9 cellular contexts compared by ENCODE assay signal in the genomic region with DNA sequence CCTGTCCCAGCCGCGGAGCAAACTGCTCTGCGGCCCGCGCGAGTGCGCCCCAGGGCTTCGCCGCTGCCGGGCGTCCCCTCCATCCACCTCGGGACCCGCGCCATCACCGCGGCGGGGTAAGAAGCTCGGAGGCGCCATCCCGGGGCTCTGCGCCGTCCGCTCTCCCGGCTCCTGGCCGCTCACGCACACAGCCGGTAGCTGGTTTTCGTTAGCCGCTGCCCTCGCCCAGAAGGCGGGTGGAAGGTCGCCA. TPM values are rescaled to one million over a fixed set of nuclear protein-coding genes. Genes with fewer than 3 reads are reported as not detected.
DNase-seq lines count a peak whose midpoint lies in the region; ATAC-seq and TF ChIP-seq lines count a peak whose summit lies in the region.
"Had no signal": no experiment of that assay in that cellular context is flagged by ENCODE, and none has a peak within 500 bp of the region (broad histone marks: within the 10 kb centered on the region; RNA-seq: fewer than 3 reads in every experiment).

No MANE protein-coding gene starts in this region.

- H3K36me3 Mint-ChIP-seq in T-helper 1 cell treated with Interleukin-12 subunit alpha and Interleukin-12 subunit beta and Interleukin-4 antibody, amounts not matched to agents 30 μg/mL and 1 μg/mL, for 36 hours (ENCODE audit: low read depth), result no peaks in the 10 kb centered on the region

- peaks cover 3% of the 10 kb centered on the region for H3K4me1 Mint-ChIP-seq in T-helper 1 cell treated with Interleukin-12 subunit alpha and Interleukin-12 subunit beta and Interleukin-4 antibody, amounts not matched to agents 30 μg/mL and 1 μg/mL, for 36 hours (ENCODE audit: low read depth)
- peaks cover 36% of the 10 kb centered on the region for H3K4me1 Mint-ChIP-seq in stimulated activated naive CD8-positive, alpha-beta T cell treated with anti-CD3 and anti-CD28 coated beads, Interleukin-15, amount 100 ng/mL, for 72 hours

- H3K4me3 Mint-ChIP-seq in T-helper 1 cell treated with Interleukin-12 subunit alpha and Interleukin-12 subunit beta and Interleukin-4 antibody, amounts not matched to agents 30 μg/mL and 1 μg/mL, for 36 hours, result peak overlapping the region; percentile 69
- H3K4me3 Mint-ChIP-seq in stimulated activated naive CD8-positive, alpha-beta T cell treated with anti-CD3 and anti-CD28 coated beads, Interleukin-15, amount 100 ng/mL, for 72 hours, result peak overlapping the region; percentile 82 to 86

- no peak for TF ChIP-seq CTCF in WERI-Rb-1 (IDR thresholded peaks at IDR 0.05; ENCODE audit: low read depth, low read length)

- H3K27ac ChIP-seq in WERI-Rb-1, result no peak overlapping the region
- no peak overlapping the region for H3K27ac ChIP-seq in iPS DF 6.9 (ENCODE audit: low read length)

- DNase-seq in T-helper 1 cell (no peak), WERI-Rb-1 (no peak), iPS DF 6.9 (ENCODE audit: low read depth, low spot score) (no peak), A172 (ENCODE audit: low spot score) (no peak)
- DNase-seq in stimulated activated naive CD8-positive, alpha-beta T cell treated with anti-CD3 and anti-CD28 coated beads, Interleukin-15, amount 100 ng/mL, for 72 hours, result no peak
- DNase-seq: AML-193 had no signal

- WGBS in iPS DF 6.9 (ENCODE audit: insufficient coverage, insufficient read length), result no CpG with 5 or more reads among the region's 32 CpGs

- H3K4me3 ChIP-seq in WERI-Rb-1 (ENCODE audit: low read depth, low read length) (peak overlapping the region; percentile 45), iPS DF 6.9 (ENCODE audit: low read length) (peak overlapping the region; percentile 60; the same call in 1 of the 2 replicates)

- H3K27me3 ChIP-seq in WERI-Rb-1 (ENCODE audit: insufficient read depth, low read depth, severe bottlenecking), result peaks cover 90% of the 10 kb centered on the region
- H3K27me3 ChIP-seq in iPS DF 6.9 (ENCODE audit: control insufficient read depth, insufficient read depth, low read length), result peaks cover 84% of the 10 kb centered on the region

- H3K9me3 ChIP-seq in WERI-Rb-1 (ENCODE audit: severe bottlenecking), result peaks cover 5% of the 10 kb centered on the region
- H3K9me3 ChIP-seq in iPS DF 6.9 (ENCODE audit: control insufficient read depth, insufficient read depth, low read length), result no peaks in the 10 kb centered on the region

- no peak overlapping the region for H3K27ac Mint-ChIP-seq in T-helper 1 cell treated with Interleukin-12 subunit alpha and Interleukin-12 subunit beta and Interleukin-4 antibody, amounts not matched to agents 30 μg/mL and 1 μg/mL, for 36 hours
- H3K27ac Mint-ChIP-seq in stimulated activated naive CD8-positive, alpha-beta T cell treated with anti-CD3 and anti-CD28 coated beads, Interleukin-15, amount 100 ng/mL, for 72 hours, result no peak overlapping the region

- H3K36me3 ChIP-seq in WERI-Rb-1 (no peaks in the 10 kb centered on the region), iPS DF 6.9 (ENCODE audit: control insufficient read depth, insufficient read depth, low read length) (no peaks in the 10 kb centered on the region; the same call in 1 of the 2 replicates)

- ATAC-seq in stimulated activated naive CD8-positive, alpha-beta T cell treated with anti-CD3 and anti-CD28 coated beads, Interleukin-15, amount 100 ng/mL, for 72 hours, result no peak
- ATAC-seq in esophagus mucosa (no peak), GM19397 (IDR thresholded peaks at IDR 0.05; ENCODE audit: unreplicated experiment) (no peak)

- H3K9me3 Mint-ChIP-seq in T-helper 1 cell treated with Interleukin-12 subunit alpha and Interleukin-12 subunit beta and Interleukin-4 antibody, amounts not matched to agents 30 μg/mL and 1 μg/mL, for 36 hours, result no peaks in the 10 kb centered on the region
- no peaks in the 10 kb centered on the region for H3K9me3 Mint-ChIP-seq in stimulated activated naive CD8-positive, alpha-beta T cell treated with anti-CD3 and anti-CD28 coated beads, Interleukin-15, amount 100 ng/mL, for 72 hours

- H3K27me3 Mint-ChIP-seq in T-helper 1 cell treated with Interleukin-12 subunit alpha and Interleukin-12 subunit beta and Interleukin-4 antibody, amounts not matched to agents 30 μg/mL and 1 μg/mL, for 36 hours (ENCODE audit: low read depth), result peaks cover 71% of the 10 kb centered on the region
- peaks cover 94% of the 10 kb centered on the region for H3K27me3 Mint-ChIP-seq in stimulated activated naive CD8-positive, alpha-beta T cell treated with anti-CD3 and anti-CD28 coated beads, Interleukin-15, amount 100 ng/mL, for 72 hours

- peaks cover 8% of the 10 kb centered on the region for H3K4me1 ChIP-seq in iPS DF 6.9 (ENCODE audit: control insufficient read depth, insufficient read depth, low read length)

RNA-seq across cellular contexts. Expression of a gene that starts 0.9 kb away (rescaled TPM):
- total RNA-seq in esophagus mucosa, result 0.32 TPM
- 0.10 and 0.24 TPM in 2 replicates for total RNA-seq in A172 (2014; rRNA removed; shearing (Covaris generic))

RNA-seq across cellular contexts. Expression of a gene that starts 15.1 kb away (rescaled TPM):
- 12.4 TPM for total RNA-seq in esophagus mucosa
- total RNA-seq in A172 (2014; rRNA removed; shearing (Covaris generic)), result 32.3 and 43.9 TPM in 2 replicates
